ENCODE assay signal across 17 cellular contexts in genomic region chr5:79641414-79641813, GRCh38. TPM values are rescaled to one million over a fixed set of nuclear protein-coding genes. Genes with fewer than 3 reads are reported as not detected.
DNase-seq lines count a peak whose midpoint lies in the region; ATAC-seq, FAIRE-seq and TF ChIP-seq lines count a peak whose summit lies in the region.
"Had no signal": no experiment of that assay in that cellular context is flagged by ENCODE, and none has a peak within 500 bp of the region (broad histone marks: within the 10 kb centered on the region; RNA-seq: fewer than 3 reads in every experiment).

No MANE protein-coding gene starts in this region.

- H3K4me3 ChIP-seq in A549, result no peak overlapping the region
- no peak overlapping the region for H3K4me3 ChIP-seq in fibroblast of pulmonary artery (replicated peaks; ENCODE audit: low read depth, low read length)
- H3K4me3 ChIP-seq in small intestine (ENCODE audit: low read depth in 1 of 2, low read length in 2 of 2), result no peak overlapping the region
- no peak overlapping the region for H3K4me3 ChIP-seq in lower lobe of right lung
- H3K4me3 ChIP-seq: GM23248 had no signal

- H3K27ac ChIP-seq in A549 (no peak overlapping the region), small intestine (ENCODE audit: low read depth in 1 of 2, low read length in 1 of 2) (no peak overlapping the region), lower lobe of right lung (no peak overlapping the region)
- H3K27ac ChIP-seq: C4-2B, GM23248, HL-60 had no signal

- intact Hi-C loops in lower lobe of right lung (cut with DNase I), result no loop called here

- ATAC-seq in A549 (no peak), lower lobe of right lung (no peak)

- CTCF ChIA-PET in A549 (lab: Yijun Ruan, JAX), result interaction anchor here (1.1 to 1.8 kb wide), 2 partner anchors 29 to 442 kb away, joined by 3 read pairs; partner anchors contain the start of gene TENT2

- no peak for TF ChIP-seq RAD21 in A549 (conservative IDR thresholded peaks at IDR 0.05 in 1 of 2, IDR thresholded peaks at IDR 0.05 in 1 of 2)

- H3K9me3 ChIP-seq in A549 (no peaks in the 10 kb centered on the region), small intestine (ENCODE audit: control insufficient read depth, low read depth) (no peaks in the 10 kb centered on the region), lower lobe of right lung (no peaks in the 10 kb centered on the region)
- H3K9me3 ChIP-seq: BE2C had no signal

- H3K4me1 ChIP-seq in A549 (no peaks in the 10 kb centered on the region), small intestine (ENCODE audit: control insufficient read depth in 2 of 2, insufficient read depth in 1 of 2, low read depth in 1 of 2, low read length in 1 of 2) (no peaks in the 10 kb centered on the region), lower lobe of right lung (no peaks in the 10 kb centered on the region)
- H3K4me1 ChIP-seq: BE2C had no signal

- TF ChIP-seq CTCF in A549 (IDR thresholded peaks at IDR 0.05) (no peak), fibroblast of pulmonary artery (IDR thresholded peaks at IDR 0.05; ENCODE audit: low read length, missing control alignments) (no peak), lower lobe of right lung (IDR thresholded peaks at IDR 0.05) (no peak)

- H3K27me3 ChIP-seq in small intestine (ENCODE audit: control insufficient read depth in 2 of 2, insufficient read depth in 2 of 2, low read length in 2 of 2) (no peaks in the 10 kb centered on the region), lower lobe of right lung (ENCODE audit: low read depth) (no peaks in the 10 kb centered on the region)
- H3K27me3 ChIP-seq: BE2C had no signal

- peak; percentile 13 for FAIRE-seq in A549 (lab: Jason Lieb, UNC)
- peak; percentile 59 for FAIRE-seq in small intestine (lab: Jason Lieb, UNC)

- no peak for TF ChIP-seq EP300 in A549 (IDR thresholded peaks at IDR 0.05)

- WGBS in A549 (ENCODE audit: missing lambda C conversion rate), result 88% methylated on average over 1 of the region's 1 CpG
- 92 to 97% (median 95%) methylated on average over 1 of the region's 1 CpG for WGBS in small intestine, 3 donors

- POLR2A ChIA-PET in A549 (lab: Yijun Ruan, JAX), result no interaction called here

- H3K36me3 ChIP-seq in small intestine (ENCODE audit: control insufficient read depth in 2 of 2, insufficient read depth in 2 of 2, low read length in 2 of 2), result peaks cover 5 to 14% of the 10 kb centered on the region in 2 donors
- peaks cover 75% of the 10 kb centered on the region for H3K36me3 ChIP-seq in lower lobe of right lung

- no peak overlapping the region for H3K4me2 ChIP-seq in A549

- no peak for TF ChIP-seq POLR2A in A549 (IDR thresholded peaks at IDR 0.05; ENCODE audit: low read length)

- DNase-seq in A549 (ENCODE audit: low read depth in 1 of 2, low spot score in 1 of 2), result no peak
- peak; percentile 18 for DNase-seq in amniotic epithelial cell (ENCODE audit: low read depth)
- peak; percentile 29 for DNase-seq in fibroblast of pulmonary artery (ENCODE audit: low read depth)
- DNase-seq in small intestine, result no peak
- no peak for DNase-seq in lower lobe of right lung
- no peak for DNase-seq in D341Med (ENCODE audit: low spot score)
- no peak for DNase-seq in activated gamma-delta T cell treated with Interleukin-2 at 50 U/mL for 16 hours
- DNase-seq: BE2C; CD4-positive, alpha-beta memory T cell; DMS153; DMS79 treated with DMSO at 0.1 percent for 48 hours; EL; GDM1; GM23248; H7 had no signal

TF ChIP-seq in A549, 52 proteins besides CTCF, POLR2A, EP300 and RAD21:
- TF ChIP-seq KDM1A (IDR thresholded peaks at IDR 0.05; ENCODE audit: low read depth), result no peak
- no peak for TF ChIP-seq MAZ (IDR thresholded peaks at IDR 0.05; ENCODE audit: borderline replicate concordance, low read depth, low read length)
- peak; percentile 8 for TF ChIP-seq MAFK (IDR thresholded peaks at IDR 0.05; ENCODE audit: partially characterized antibody)

RNA-seq across cellular contexts. Expression of gene TENT2, which starts 29.2 kb away (rescaled TPM):
- polyA plus RNA-seq in A549 (2011; rRNA removed) (55.3 and 61.6 TPM in 2 replicates), A549 (2017; fragmentation: RNase III; extraction: RNeasy Plus Mini Kit Qiagen cat#74134 plus additional on column Dnase treatment) (20.8 to 23.0 TPM (median 22.6 TPM) in 3 replicates), small intestine (10 to 100 TPM; 13.8 to 26.8 (median 19.1) TPM)
- polyA plus RNA-seq in A549 (2012; cell fraction: cytosol; rRNA removed), result 10.5 and 13.9 TPM in 2 replicates
- polyA plus RNA-seq in A549 (2012; cell fraction: nucleus; rRNA removed), result 15.6 and 17.3 TPM in 2 replicates
- 32.1 and 34.0 TPM in 2 replicates for polyA minus RNA-seq in A549 (2011; rRNA and poly(A)+ RNA removed)
- total RNA-seq in lower lobe of right lung, result 66.7 TPM

RNA-seq across cellular contexts. Expression of gene CMYA5, which starts 48.2 kb away (rescaled TPM):
- polyA plus RNA-seq in A549 (2011; rRNA removed), result 0.58 and 0.61 TPM in 2 replicates
- 0.04 and 0.09 TPM in 2 replicates for polyA plus RNA-seq in A549 (2012; cell fraction: cytosol; rRNA removed)
- polyA plus RNA-seq in A549 (2012; cell fraction: nucleus; rRNA removed), result 0.12 and 0.20 TPM in 2 replicates
- polyA plus RNA-seq in A549 (2017; fragmentation: RNase III; extraction: RNeasy Plus Mini Kit Qiagen cat#74134 plus additional on column Dnase treatment), result 0.10 to 0.18 TPM (median 0.13 TPM) in 3 replicates
- polyA minus RNA-seq in A549 (2011; rRNA and poly(A)+ RNA removed), result 0.41 and 0.68 TPM in 2 replicates
- polyA plus RNA-seq in small intestine, result 1 to 10 TPM in 2 of 3 donors, under 1 TPM in 1; 0.61 to 5.7 (median 1.3) TPM
- 2.0 TPM for total RNA-seq in lower lobe of right lung

Comparison
In these comparisons a context has a peak if more than half of its experiments do, and no peak if none do; other contexts are left out.
1. DNase-seq: peak in amniotic epithelial cell (single experiment) and fibroblast of pulmonary artery (single experiment); none in A549 (0 of 2), small intestine (single experiment), lower lobe of right lung (single experiment), D341Med (single experiment) and activated gamma-delta T cell treated with Interleukin-2 at 50 U/mL for 16 hours (single experiment).